14 cellular contexts compared by ENCODE assay signal in the genomic region with DNA sequence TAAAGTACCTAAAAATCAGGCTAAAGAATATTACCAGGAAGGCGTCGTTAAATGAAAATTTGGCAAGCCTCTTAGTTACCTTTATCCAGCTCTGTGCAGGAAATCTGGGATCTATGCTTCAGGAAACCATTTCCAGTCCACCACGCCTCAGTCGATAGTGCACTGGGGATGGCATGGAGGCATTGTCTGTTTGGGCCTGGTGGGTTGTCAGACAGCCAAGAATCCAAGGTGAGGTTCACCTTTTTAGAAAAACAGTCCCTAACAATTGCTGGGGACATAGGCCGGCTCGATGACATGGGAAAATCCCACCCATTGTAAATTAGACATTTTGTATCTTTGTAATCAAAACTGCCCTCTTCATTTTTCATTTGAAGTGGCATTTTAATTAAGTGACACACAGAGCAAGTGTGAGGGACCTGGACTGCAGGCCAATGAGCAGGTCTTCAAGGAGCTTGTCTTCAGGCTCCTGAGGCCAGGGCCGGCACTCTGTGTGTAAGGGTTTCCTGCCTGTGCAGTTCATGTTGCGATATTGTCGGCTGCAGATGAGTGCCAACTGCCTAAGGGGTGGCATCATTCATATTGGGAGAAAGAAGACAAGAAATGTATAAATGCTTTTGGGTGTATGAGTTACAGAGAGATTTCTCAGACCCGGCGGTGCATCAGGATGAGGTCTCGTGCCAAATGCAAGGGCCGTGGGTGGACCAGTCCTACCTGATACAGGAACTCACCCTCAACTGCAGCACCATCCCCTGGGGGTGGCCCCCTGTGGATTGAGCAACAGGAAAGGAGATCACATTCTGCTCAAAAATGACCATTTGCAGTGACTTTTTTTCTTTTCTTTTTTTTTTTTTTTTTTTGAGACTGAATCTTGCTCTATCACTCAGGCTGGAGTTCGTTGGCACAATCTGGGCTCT.
DNase-seq lines count a peak whose midpoint lies in the region; ATAC-seq and TF ChIP-seq lines count a peak whose summit lies in the region.
"Had no signal": no experiment of that assay in that cellular context is flagged by ENCODE, and none has a peak within 500 bp of the region (broad histone marks: within the 10 kb centered on the region; RNA-seq: fewer than 3 reads in every experiment).

No MANE protein-coding gene starts in this region.

- DNase-seq in NB4 (ENCODE audit: low read depth) (peak; percentile 42), epithelial cell of esophagus (ENCODE audit: low read depth) (peak; percentile 26), NCI-H69 (lab: John Stamatoyannopoulos, UW) (no peak), posterior cingulate gyrus (no peak)
- DNase-seq: effector memory CD8-positive, alpha-beta T cell; mesendoderm; MV-4-11; NCI-H187; NCI-H446 had no signal

- TF ChIP-seq POLR2A in NB4 (IDR thresholded peaks at IDR 0.05; ENCODE audit: extremely low read depth, insufficient read length) = no peak

- H4K20me1 ChIP-seq in BLaER1 treated with 17β-estradiol and CSF1 and Interleukin-3, amounts not matched to agents 10 nM and 100 nM = no peaks in the 10 kb centered on the region

- H3K9ac ChIP-seq in BLaER1 treated with 17β-estradiol and CSF1 and Interleukin-3, amounts not matched to agents 10 nM and 100 nM = no peak overlapping the region
- no peak overlapping the region for H3K9ac ChIP-seq in parathyroid adenoma

- no peak overlapping the region for H2AFZ ChIP-seq in parathyroid adenoma

- no peak overlapping the region for H3K4me3 ChIP-seq in BLaER1 treated with 17β-estradiol and CSF1 and Interleukin-3, amounts not matched to agents 10 nM and 100 nM
- H3K4me3 ChIP-seq in NB4 (ENCODE audit: low read depth, low read length) (no peak overlapping the region), epithelial cell of esophagus (ENCODE audit: low read length) (no peak overlapping the region), parathyroid adenoma (ENCODE audit: low read depth, low read length) (no peak overlapping the region)
- H3K4me3 ChIP-seq: thoracic aorta had no signal

- no peak overlapping the region for H3K27ac ChIP-seq in BLaER1 treated with 17β-estradiol and CSF1 and Interleukin-3, amounts not matched to agents 10 nM and 100 nM
- H3K27ac ChIP-seq in parathyroid adenoma = peak overlapping the region; percentile 21
- H3K27ac ChIP-seq: thoracic aorta had no signal

- H3K36me3 ChIP-seq in BLaER1 treated with 17β-estradiol and CSF1 and Interleukin-3, amounts not matched to agents 10 nM and 100 nM = peaks cover 0 to 18% (median 0%) of the 10 kb centered on the region in 11 experiments; a peak in 7 of 22 replicates
- no peaks in the 10 kb centered on the region for H3K36me3 ChIP-seq in parathyroid adenoma (ENCODE audit: control insufficient read depth, insufficient read depth, low read length)
- H3K36me3 ChIP-seq: thoracic aorta had no signal

- intact Hi-C loops in posterior cingulate gyrus (cut with DNase I) = no loop called here

- H3K27me3 ChIP-seq in BLaER1 treated with 17β-estradiol and CSF1 and Interleukin-3, amounts not matched to agents 10 nM and 100 nM = no peaks in the 10 kb centered on the region
- no peaks in the 10 kb centered on the region for H3K27me3 ChIP-seq in parathyroid adenoma (ENCODE audit: control insufficient read depth, insufficient read depth, low read length)

- H3K4me2 ChIP-seq in BLaER1 treated with 17β-estradiol and CSF1 and Interleukin-3, amounts not matched to agents 10 nM and 100 nM = peak overlapping the region; percentile 2 to 47 (median 27); a peak in 18 of 22 replicates
- no peak overlapping the region for H3K4me2 ChIP-seq in parathyroid adenoma (ENCODE audit: low read length)

- no peaks in the 10 kb centered on the region for H3K79me2 ChIP-seq in parathyroid adenoma

- no peak for ATAC-seq in HG02610 (IDR thresholded peaks at IDR 0.05; ENCODE audit: unreplicated experiment)
- ATAC-seq: effector memory CD8-positive, alpha-beta T cell; SK-N-SH treated with all-trans-retinoic acid at 6 μM for 48 hours had no signal

- peaks cover 46 to 91% (median 52%) of the 10 kb centered on the region in 10 experiments for H3K4me1 ChIP-seq in BLaER1 treated with 17β-estradiol and CSF1 and Interleukin-3, amounts not matched to agents 10 nM and 100 nM
- peaks cover 4% of the 10 kb centered on the region for H3K4me1 ChIP-seq in parathyroid adenoma

- H3K9me3 ChIP-seq in BLaER1 treated with 17β-estradiol and CSF1 and Interleukin-3, amounts not matched to agents 10 nM and 100 nM (replicated peaks in 1 of 11) = peaks cover 0 to 24% (median 9%) of the 10 kb centered on the region in 11 experiments; a peak in 10 of 22 replicates
- H3K9me3 ChIP-seq in parathyroid adenoma (ENCODE audit: control insufficient read depth, low read length) = no peaks in the 10 kb centered on the region
- H3K9me3 ChIP-seq: thoracic aorta had no signal

- TF ChIP-seq CTCF in NB4 (IDR thresholded peaks at IDR 0.05; ENCODE audit: low read depth, low read length) (no peak), epithelial cell of esophagus (IDR thresholded peaks at IDR 0.05; ENCODE audit: insufficient read depth, low read depth, low read length, missing control alignments) (no peak), parathyroid adenoma (IDR thresholded peaks at IDR 0.05) (no peak)

Comparison
In these comparisons a context has a peak if more than half of its experiments do, and no peak if none do; other contexts are left out.
1. DNase-seq: peak in NB4 (single experiment) and epithelial cell of esophagus (single experiment); none in NCI-H69 (single experiment) and posterior cingulate gyrus (0 of 10).